Comparison of ENCODE assay signal across 18 cellular contexts in genomic region chr3:17973559-17973906, GRCh38.
DNase-seq lines count a peak whose midpoint lies in the region; ATAC-seq and TF ChIP-seq lines count a peak whose summit lies in the region.
"Had no signal": no experiment of that assay in that cellular context is flagged by ENCODE, and none has a peak within 500 bp of the region (broad histone marks: within the 10 kb centered on the region; RNA-seq: fewer than 3 reads in every experiment).

No MANE protein-coding gene starts in this region.

- no peak for ATAC-seq in activated CD4-positive, alpha-beta T cell treated with anti-CD3 and anti-CD28 coated beads for 36 hours
- ATAC-seq in heart left ventricle, result no peak
- ATAC-seq: GM12878 had no signal

- CTCF ChIA-PET in activated CD4-positive, alpha-beta T cell treated with anti-CD3 and anti-CD28 coated beads for 36 hours (lab: Charles Lee), result interaction anchor here (1.0 to 1.1 kb wide), 2 partner anchors 29 to 133 kb away, joined by 3 read pairs; no protein-coding TSS in a partner anchor

- peak overlapping the region; percentile 42 for H3K27ac Mint-ChIP-seq in nephron progenitor cell
- H3K27ac Mint-ChIP-seq in type B pancreatic cell, result peak overlapping the region; percentile 22
- no peak overlapping the region for H3K27ac Mint-ChIP-seq in activated CD4-positive, alpha-beta T cell treated with anti-CD3 and anti-CD28 coated beads for 36 hours

- no peak for TF ChIP-seq CTCF in epithelial cell of proximal tubule (conservative IDR thresholded peaks at IDR 0.05; ENCODE audit: low read depth, low read length)
- TF ChIP-seq CTCF in nephron progenitor cell (IDR thresholded peaks at IDR 0.05), result no peak
- no peak for TF ChIP-seq CTCF in type B pancreatic cell (conservative IDR thresholded peaks at IDR 0.05)
- TF ChIP-seq CTCF in heart left ventricle (IDR thresholded peaks at IDR 0.05), result no peak

- peaks cover 0 to 7% (median 0%) of the 10 kb centered on the region in 9 donors for H3K27me3 ChIP-seq in heart left ventricle
- H3K27me3 ChIP-seq: SJCRH30 had no signal

- no peaks in the 10 kb centered on the region for H3K4me1 ChIP-seq in heart left ventricle
- H3K4me1 ChIP-seq: SJCRH30 had no signal

- H3K9me3 ChIP-seq in heart left ventricle, result no peaks in the 10 kb centered on the region
- H3K9me3 ChIP-seq: SJCRH30 had no signal

- no peak overlapping the region for H3K27ac ChIP-seq in heart left ventricle
- H3K27ac ChIP-seq: KMS-11, SJCRH30 had no signal

- POLR2A ChIA-PET in activated CD4-positive, alpha-beta T cell treated with anti-CD3 and anti-CD28 coated beads for 36 hours (lab: Charles Lee), result no interaction called here

- H3K4me3 Mint-ChIP-seq in nephron progenitor cell, result no peak overlapping the region
- no peak overlapping the region for H3K4me3 Mint-ChIP-seq in type B pancreatic cell
- H3K4me3 Mint-ChIP-seq in activated CD4-positive, alpha-beta T cell treated with anti-CD3 and anti-CD28 coated beads for 36 hours, result no peak overlapping the region
- H3K4me3 Mint-ChIP-seq: CD4-positive, alpha-beta memory T cell had no signal

- H3K36me3 ChIP-seq in heart left ventricle, result no peaks in the 10 kb centered on the region
- H3K36me3 ChIP-seq: SJCRH30 had no signal

- H3K36me3 Mint-ChIP-seq in nephron progenitor cell (ENCODE audit: low read depth) (no peaks in the 10 kb centered on the region), type B pancreatic cell (no peaks in the 10 kb centered on the region)
- no peaks in the 10 kb centered on the region for H3K36me3 Mint-ChIP-seq in activated CD4-positive, alpha-beta T cell treated with anti-CD3 and anti-CD28 coated beads for 36 hours (ENCODE audit: low read depth)
- H3K36me3 Mint-ChIP-seq: CD4-positive, alpha-beta memory T cell had no signal

- no peaks in the 10 kb centered on the region for H3K9me3 Mint-ChIP-seq in nephron progenitor cell
- H3K9me3 Mint-ChIP-seq in type B pancreatic cell, result no peaks in the 10 kb centered on the region
- no peaks in the 10 kb centered on the region for H3K9me3 Mint-ChIP-seq in activated CD4-positive, alpha-beta T cell treated with anti-CD3 and anti-CD28 coated beads for 36 hours (ENCODE audit: low read depth)
- H3K9me3 Mint-ChIP-seq: CD4-positive, alpha-beta memory T cell had no signal

- H3K4me1 Mint-ChIP-seq in nephron progenitor cell (peaks cover 32% of the 10 kb centered on the region), type B pancreatic cell (ENCODE audit: unreplicated experiment) (peaks cover 26% of the 10 kb centered on the region)
- no peaks in the 10 kb centered on the region for H3K4me1 Mint-ChIP-seq in activated CD4-positive, alpha-beta T cell treated with anti-CD3 and anti-CD28 coated beads for 36 hours
- H3K4me1 Mint-ChIP-seq: CD4-positive, alpha-beta memory T cell had no signal

- intact Hi-C loops in activated CD4-positive, alpha-beta T cell treated with anti-CD3 and anti-CD28 coated beads for 36 hours (cut with DNase I, micrococcal nuclease), result no loop called here
- intact Hi-C loops in heart left ventricle (cut with DNase I), result no loop called here

- no peak for TF ChIP-seq POLR2A in heart left ventricle (IDR thresholded peaks at IDR 0.05)

- DNase-seq in NCI-H82 (lab: John Stamatoyannopoulos, UW), result peak; percentile 39
- DNase-seq in NCI-H82 treated with DMSO at 0.1 percent for 48 hours (lab: John Stamatoyannopoulos, UW; ENCODE audit: unreplicated experiment), result no peak
- peak; percentile 37 for DNase-seq in epithelial cell of proximal tubule (ENCODE audit: low read depth)
- DNase-seq in nephron progenitor cell, result peak; percentile 27
- DNase-seq in type B pancreatic cell (ENCODE audit: extremely low spot score, unreplicated experiment), result no peak
- no peak for DNase-seq in foreskin melanocyte
- no peak for DNase-seq in activated CD4-positive, alpha-beta T cell treated with anti-CD3 and anti-CD28 coated beads for 36 hours
- no peak for DNase-seq in heart left ventricle
- DNase-seq: 8988T; CD4-positive, alpha-beta memory T cell; GDM1; MM.1S; NCI-H1694 treated with DMSO at 0.1 percent for 48 hours; NCI-H226; NCI-H524 treated with DMSO at 0.1 percent for 48 hours; SJCRH30 had no signal

- H3K4me3 ChIP-seq in epithelial cell of proximal tubule (ENCODE audit: low read depth, low read length) (no peak overlapping the region), heart left ventricle (no peak overlapping the region)
- H3K4me3 ChIP-seq: GM12878, SJCRH30 had no signal

- WGBS in heart left ventricle, 4 donors, result 79 to 83% (median 80%) methylated on average over 5 of the region's 5 CpGs

- no peaks in the 10 kb centered on the region for H3K27me3 Mint-ChIP-seq in nephron progenitor cell (ENCODE audit: low read depth, poor library complexity)
- H3K27me3 Mint-ChIP-seq in type B pancreatic cell, result no peaks in the 10 kb centered on the region
- H3K27me3 Mint-ChIP-seq in activated CD4-positive, alpha-beta T cell treated with anti-CD3 and anti-CD28 coated beads for 36 hours, result peaks cover 4% of the 10 kb centered on the region

Comparison
In these comparisons a context has a peak if more than half of its experiments do, and no peak if none do; other contexts are left out.
1. DNase-seq: peak in NCI-H82 (single experiment), epithelial cell of proximal tubule (single experiment) and nephron progenitor cell (single experiment); none in NCI-H82 treated with DMSO at 0.1 percent for 48 hours (single experiment), type B pancreatic cell (single experiment), foreskin melanocyte (single experiment), activated CD4-positive, alpha-beta T cell treated with anti-CD3 and anti-CD28 coated beads for 36 hours (single experiment) and heart left ventricle (0 of 5).